In the genomic region with DNA sequence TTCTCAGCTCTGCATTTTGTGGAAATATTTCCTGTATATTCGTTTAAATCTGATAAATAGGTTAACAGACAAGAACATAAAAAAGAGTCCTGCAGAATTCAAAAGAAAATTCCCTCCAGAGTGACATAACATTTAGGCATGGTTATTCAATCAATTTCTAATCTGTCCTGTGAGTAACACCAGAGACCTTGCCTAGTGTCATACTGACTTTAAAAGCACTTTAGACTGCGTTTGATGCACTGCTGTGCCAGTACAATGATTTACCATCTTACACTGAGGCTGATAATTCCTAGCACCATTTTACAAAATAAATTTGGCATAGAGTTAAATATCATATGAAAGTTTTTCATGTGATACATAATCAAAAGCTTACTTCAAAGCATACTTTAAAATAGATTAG, we compare ENCODE assay signal across 19 cellular contexts. TPM values are rescaled to one million over a fixed set of nuclear protein-coding genes. Genes with fewer than 3 reads are reported as not detected.
"Had no signal": no experiment of that assay in that cellular context is flagged by ENCODE, and none has a peak within 500 bp of the region (broad histone marks: within the 10 kb centered on the region; RNA-seq: fewer than 3 reads in every experiment).

No MANE protein-coding gene starts in this region.

- H3K36me3 ChIP-seq: MG63 had no signal

- DNase-seq: IMR-90, Karpas-422, KG1, MG63, NCI-H1092, NCI-H1105 treated with DMSO at 0.1 percent for 48 hours, NCI-H1417 treated with DMSO at 0.1 percent for 48 hours, NCI-H1694, NCI-H187 treated with DMSO at 0.1 percent for 48 hours, NCI-H2029 treated with DMSO at 0.1 percent for 48 hours, NCI-H2107, NCI-H2227 treated with DMSO at 0.1 percent for 48 hours, NCI-H524 treated with DMSO at 0.1 percent for 48 hours, Right ventricle myocardium superior, RPMI8226, SIG-M5 had no signal

- H3K9me3 ChIP-seq: MG63, SJSA1 had no signal

- H3K27me3 ChIP-seq: MG63, SJSA1 had no signal

- FAIRE-seq: RCC 7860 had no signal

- H3K4me1 ChIP-seq: SJSA1 had no signal

- H3K4me3 ChIP-seq: MG63, SJSA1 had no signal

- H3K27ac ChIP-seq: SJSA1 had no signal

RNA-seq across cellular contexts. Expression of a gene that starts 35.5 kb away (rescaled TPM):
- total RNA-seq: HT-29 had no signal
